Comparison of ENCODE assay signal across 9 cellular contexts in the genomic region with DNA sequence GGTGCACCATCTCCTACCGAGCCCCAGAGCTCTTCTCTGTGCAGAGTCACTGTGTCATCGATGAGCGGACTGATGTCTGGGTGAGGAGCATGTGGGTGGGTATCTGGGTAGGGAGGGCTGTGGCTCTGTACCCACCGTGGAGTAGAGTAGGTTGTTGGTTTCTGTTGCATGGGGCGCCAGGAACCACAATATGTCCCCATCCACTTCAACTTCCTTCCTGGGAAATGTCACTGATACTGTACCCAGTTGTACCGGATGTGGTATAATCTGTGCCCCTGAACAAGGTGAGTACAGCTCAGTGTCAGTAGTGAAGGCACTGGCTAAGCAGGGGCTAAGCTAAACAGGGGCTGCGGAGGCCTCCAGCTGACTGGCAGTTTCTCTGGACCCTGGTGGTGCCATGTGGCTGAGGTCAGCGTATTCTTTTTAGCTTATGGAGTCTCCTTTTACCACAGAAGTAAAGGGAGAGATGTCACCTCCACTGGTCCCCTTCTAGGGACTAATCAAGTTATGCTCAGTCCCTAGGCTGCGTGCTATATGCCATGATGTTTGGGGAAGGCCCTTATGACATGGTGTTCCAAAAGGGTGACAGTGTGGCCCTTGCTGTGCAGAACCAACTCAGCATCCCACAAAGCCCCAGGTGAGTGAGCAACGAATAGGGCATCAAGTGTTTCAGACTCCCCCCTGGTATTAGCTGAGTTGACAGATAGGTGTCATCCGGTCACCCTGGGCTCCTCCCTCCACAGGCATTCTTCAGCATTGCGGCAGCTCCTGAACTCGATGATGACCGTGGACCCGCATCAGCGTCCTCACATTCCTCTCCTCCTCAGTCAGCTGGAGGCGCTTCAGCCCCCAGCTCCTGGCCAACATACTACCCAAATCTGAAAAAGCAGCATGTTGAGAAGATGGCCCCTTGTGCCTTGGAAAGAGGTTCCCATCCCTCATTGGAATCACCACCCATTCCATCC. TPM values are rescaled to one million over a fixed set of nuclear protein-coding genes. Genes with fewer than 3 reads are reported as not detected.
DNase-seq lines count a peak whose midpoint lies in the region; TF ChIP-seq lines count a peak whose summit lies in the region.
"Had no signal": no experiment of that assay in that cellular context is flagged by ENCODE, and none has a peak within 500 bp of the region (broad histone marks: within the 10 kb centered on the region; RNA-seq: fewer than 3 reads in every experiment).

No MANE protein-coding gene starts in this region.

- H2BK5ac ChIP-seq in mesendoderm (ENCODE audit: low read length): no peak overlapping the region

- no peak overlapping the region for H3K56ac ChIP-seq in mesendoderm (ENCODE audit: low read length)

- no peak overlapping the region for H3K9ac ChIP-seq in mesendoderm (ENCODE audit: low read length)
- H3K9ac ChIP-seq in Karpas-422 (ENCODE audit: low read length): no peak overlapping the region

- H3K23ac ChIP-seq in mesendoderm (ENCODE audit: low read length): no peak overlapping the region

- TF ChIP-seq CTCF in NB4 (IDR thresholded peaks at IDR 0.05; ENCODE audit: low read depth, low read length) (no peak), suprapubic skin (IDR thresholded peaks at IDR 0.05) (no peak)

- no peaks in the 10 kb centered on the region for H3K36me3 ChIP-seq in mesendoderm (ENCODE audit: control insufficient read depth, insufficient read depth, low read length)
- peaks cover 20% of the 10 kb centered on the region for H3K36me3 ChIP-seq in suprapubic skin
- H3K36me3 ChIP-seq in Karpas-422 (ENCODE audit: insufficient read depth, low read length): no peaks in the 10 kb centered on the region; the same call in 1 of the 2 replicates

- H3K4me1 ChIP-seq in mesendoderm (ENCODE audit: control insufficient read depth, low read depth, low read length) (peaks cover 7% of the 10 kb centered on the region), suprapubic skin (peaks cover 90% of the 10 kb centered on the region), Karpas-422 (ENCODE audit: low read length) (peaks cover 67% of the 10 kb centered on the region)

- no peak overlapping the region for H4K5ac ChIP-seq in mesendoderm (ENCODE audit: low read length)

- H3K9me2 ChIP-seq in Karpas-422 (replicated peaks; ENCODE audit: insufficient read depth, low read length): no peaks in the 10 kb centered on the region

- TF ChIP-seq POLR2A in NB4 (IDR thresholded peaks at IDR 0.05; ENCODE audit: extremely low read depth, insufficient read length) (no peak), suprapubic skin (IDR thresholded peaks at IDR 0.05) (no peak)

- H3K27ac ChIP-seq in mesendoderm (ENCODE audit: low read depth, low read length) (no peak overlapping the region), suprapubic skin (peak overlapping the region; percentile 86), Karpas-422 (ENCODE audit: low read length) (no peak overlapping the region)

- DNase-seq in NB4 (ENCODE audit: low read depth) (peak; percentile 76), activated T-helper 1 cell treated with Interleukin-2 at 50 U/mL for 16 hours (ENCODE audit: low read depth) (peak; percentile 43), mesendoderm (peak; percentile 75), suprapubic skin (ENCODE audit: low spot score in 2 of 2) (no peak), DMS79 (lab: John Stamatoyannopoulos, UW) (no peak), HCEC 1CT (no peak), Karpas-422 (no peak), NCI-H1092 treated with DMSO at 0.1 percent for 48 hours (lab: John Stamatoyannopoulos, UW) (no peak)
- DNase-seq: caudate nucleus had no signal

- no peak overlapping the region for H3K4ac ChIP-seq in mesendoderm (ENCODE audit: low read depth, low read length)

- no peak overlapping the region for H3K18ac ChIP-seq in mesendoderm (ENCODE audit: low read length)

- H4K20me1 ChIP-seq in Karpas-422 (ENCODE audit: insufficient read depth, low read depth, low read length): peaks cover 19% of the 10 kb centered on the region; the same call in 1 of the 2 replicates

- no peak overlapping the region for H2AFZ ChIP-seq in Karpas-422 (ENCODE audit: low read length)

- H3K79me1 ChIP-seq in mesendoderm (ENCODE audit: low read length): peaks cover 9% of the 10 kb centered on the region

- H2AK5ac ChIP-seq in mesendoderm (ENCODE audit: low read length): no peak overlapping the region

- WGBS in mesendoderm (ENCODE audit: extremely low coverage, insufficient coverage, low lambda C conversion rate): no CpG with 5 or more reads among the region's 17 CpGs
- WGBS in suprapubic skin: 89% methylated on average over 14 of the region's 17 CpGs

- H3K27me3 ChIP-seq in mesendoderm (ENCODE audit: insufficient read depth, low read length, poor library complexity): no peaks in the 10 kb centered on the region
- no peaks in the 10 kb centered on the region for H3K27me3 ChIP-seq in suprapubic skin
- no peaks in the 10 kb centered on the region for H3K27me3 ChIP-seq in Karpas-422 (ENCODE audit: low read length)

- H3K9me3 ChIP-seq in suprapubic skin: no peaks in the 10 kb centered on the region
- no peaks in the 10 kb centered on the region for H3K9me3 ChIP-seq in Karpas-422 (ENCODE audit: low read length)

- H3K79me2 ChIP-seq in mesendoderm (ENCODE audit: control insufficient read depth, insufficient read depth, low read length): peaks cover 2% of the 10 kb centered on the region
- H3K79me2 ChIP-seq in Karpas-422 (ENCODE audit: low read length): peaks cover 36% of the 10 kb centered on the region

- H2BK120ac ChIP-seq in mesendoderm (ENCODE audit: low read depth, low read length): no peak overlapping the region

- no peak for TF ChIP-seq EP300 in suprapubic skin (IDR thresholded peaks at IDR 0.05)

- H3K4me3 ChIP-seq in NB4 (ENCODE audit: low read depth, low read length) (peak overlapping the region; percentile 12), mesendoderm (ENCODE audit: low read length) (no peak overlapping the region), suprapubic skin (peak overlapping the region; percentile 17), Karpas-422 (ENCODE audit: low read length) (no peak overlapping the region)

- no peak overlapping the region for H4K8ac ChIP-seq in mesendoderm (ENCODE audit: low read depth, low read length)

- H3K4me2 ChIP-seq in mesendoderm (ENCODE audit: low read length) (no peak overlapping the region), Karpas-422 (ENCODE audit: low read depth, low read length, poor library complexity, severe bottlenecking) (no peak overlapping the region)

- no peak overlapping the region for H2BK15ac ChIP-seq in mesendoderm (replicated peaks; ENCODE audit: low read depth)

RNA-seq across cellular contexts. Expression of gene STK16, which starts 2.7 kb away (rescaled TPM):
- 9.0 TPM for polyA plus RNA-seq in mesendoderm (2013, experiment 1 of 2)
- 8.8 TPM for polyA plus RNA-seq in mesendoderm (2013, experiment 2 of 2)
- 10 to 100 TPM; 10.9 to 22.9 (median 16.1) TPM for total RNA-seq in suprapubic skin
- 22.8 and 30.7 TPM in 2 replicates for total RNA-seq in Karpas-422 (2014; rRNA removed; shearing (Covaris generic); ENCODE audit: low replicate concordance)

RNA-seq across cellular contexts. Expression of gene GLB1L, which starts 2.7 kb away (rescaled TPM):
- 1.7 TPM for polyA plus RNA-seq in mesendoderm (2013, experiment 1 of 2)
- 1.2 TPM for polyA plus RNA-seq in mesendoderm (2013, experiment 2 of 2)
- 1 to 10 TPM; 2.5 to 9.8 (median 5.4) TPM for total RNA-seq in suprapubic skin
- total RNA-seq in Karpas-422 (2014; rRNA removed; shearing (Covaris generic); ENCODE audit: low replicate concordance): 4.3 and 6.4 TPM in 2 replicates

RNA-seq across cellular contexts. Expression of gene TUBA4B, which starts 5.1 kb away (rescaled TPM):
- 0.06 TPM for polyA plus RNA-seq in mesendoderm (2013, experiment 1 of 2)
- polyA plus RNA-seq in mesendoderm (2013, experiment 2 of 2): 0.03 TPM
- not detected for total RNA-seq in suprapubic skin
- total RNA-seq in Karpas-422 (2014; rRNA removed; shearing (Covaris generic); ENCODE audit: low replicate concordance): not detected in 2 replicates

RNA-seq across cellular contexts. Expression of gene TUBA4A, which starts 5.8 kb away (rescaled TPM):
- 126 TPM for polyA plus RNA-seq in mesendoderm (2013, experiment 1 of 2)
- polyA plus RNA-seq in mesendoderm (2013, experiment 2 of 2): 132 TPM
- total RNA-seq in suprapubic skin: 100 to 1,000 TPM; 194 to 530 (median 394) TPM
- total RNA-seq in Karpas-422 (2014; rRNA removed; shearing (Covaris generic); ENCODE audit: low replicate concordance): 32.6 and 61.8 TPM in 2 replicates

RNA-seq across cellular contexts. Expression of gene ANKZF1, which starts 18.4 kb away (rescaled TPM):
- 19.4 TPM for polyA plus RNA-seq in mesendoderm (2013, experiment 1 of 2)
- polyA plus RNA-seq in mesendoderm (2013, experiment 2 of 2): 19.2 TPM
- total RNA-seq in suprapubic skin: 100 to 1,000 TPM in 1 of 4 donors, 10 to 100 TPM in 3; 38.6 to 252 (median 61.7) TPM
- total RNA-seq in Karpas-422 (2014; rRNA removed; shearing (Covaris generic); ENCODE audit: low replicate concordance): 159 and 230 TPM in 2 replicates

Comparison
In these comparisons a context has a peak if more than half of its experiments do, and no peak if none do; other contexts are left out.
1. DNase-seq: peak in NB4 (single experiment), activated T-helper 1 cell treated with Interleukin-2 at 50 U/mL for 16 hours (single experiment) and mesendoderm (single experiment); none in suprapubic skin (0 of 2), DMS79 (single experiment), HCEC 1CT (single experiment), Karpas-422 (single experiment) and NCI-H1092 treated with DMSO at 0.1 percent for 48 hours (single experiment).
2. H3K4me3 ChIP-seq: peak in NB4 (single experiment) and suprapubic skin (single experiment); none in mesendoderm (single experiment) and Karpas-422 (single experiment).